In the genomic region with DNA sequence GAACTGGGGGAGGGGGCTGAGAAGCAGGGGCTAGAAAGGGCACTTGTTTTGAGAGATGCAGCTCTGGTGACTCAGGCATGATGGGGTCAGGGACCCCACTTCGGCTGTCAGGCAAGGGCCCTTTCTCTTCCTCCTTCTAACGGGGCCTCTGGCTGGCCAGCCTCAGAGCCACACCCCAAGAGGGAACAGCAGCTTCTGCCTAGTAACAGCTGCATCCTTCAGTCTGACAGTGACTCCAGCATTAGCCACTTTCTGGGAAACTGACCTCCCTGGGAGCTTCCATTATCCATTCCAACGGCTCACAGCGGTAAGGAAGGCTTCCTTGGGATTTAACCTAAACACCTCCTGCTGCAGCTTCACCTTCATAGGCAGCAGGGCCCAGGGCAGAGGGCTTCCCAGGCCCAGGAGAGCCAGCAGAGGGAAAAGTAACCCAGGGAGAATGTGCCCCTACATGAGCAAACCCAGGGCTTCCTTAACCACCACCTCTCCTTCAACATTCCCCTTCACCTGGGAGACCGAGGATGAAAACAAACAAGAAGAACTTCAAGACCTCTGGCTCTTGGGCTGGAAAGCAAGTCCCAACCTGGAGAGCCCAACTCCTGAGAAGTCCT, we compare ENCODE assay signal across 10 cellular contexts.
DNase-seq lines count a peak whose midpoint lies in the region; ATAC-seq and TF ChIP-seq lines count a peak whose summit lies in the region.
"Had no signal": no experiment of that assay in that cellular context is flagged by ENCODE, and none has a peak within 500 bp of the region (broad histone marks: within the 10 kb centered on the region; RNA-seq: fewer than 3 reads in every experiment).

No MANE protein-coding gene starts in this region.

- no peaks in the 10 kb centered on the region for H3K9me3 Mint-ChIP-seq in stimulated activated naive B cell treated with anti-CD40 and anti-IgM and Interleukin-4, amounts not matched to agents 10 μg/mL and 1 μg/mL and 100 μg/mL, for 72 hours

- H3K4me3 ChIP-seq in HUES6 (ENCODE audit: low read depth, low read length) = no peak overlapping the region
- peak overlapping the region; percentile 16 for H3K4me3 ChIP-seq in astrocyte of the cerebellum (ENCODE audit: low read depth, low read length)

- no peak overlapping the region for H3K27ac ChIP-seq in HUES6 (ENCODE audit: low read depth, low read length)

- no peak for DNase-seq in astrocyte of the cerebellum (ENCODE audit: low read depth)
- peak; percentile 72 for DNase-seq in iris pigment epithelial cell (ENCODE audit: low read depth)
- no peak for DNase-seq in stimulated activated naive B cell treated with anti-CD40 and anti-IgM and Interleukin-4, amounts not matched to agents 10 μg/mL and 1 μg/mL and 100 μg/mL, for 72 hours
- DNase-seq in stimulated activated CD4-positive, alpha-beta T cell treated with anti-CD3 and anti-CD28 coated beads, Interleukin-4, amount 100 ng/mL, for 1 hour = no peak
- DNase-seq in LoVo (ENCODE audit: low spot score) = no peak
- no peak for DNase-seq in DMS53 treated with DMSO at 0.1 percent for 48 hours (lab: John Stamatoyannopoulos, UW; ENCODE audit: unreplicated experiment)
- DNase-seq in stimulated activated CD4-positive, alpha-beta T cell treated with anti-CD3 and anti-CD28 coated beads, Interleukin-15, amount 100 ng/mL, for 24 hours = no peak
- DNase-seq: activated CD4-positive, alpha-beta T cell treated with anti-CD3 and anti-CD28 coated beads for 48 hours; foreskin melanocyte had no signal

- H3K36me3 ChIP-seq in HUES6 (ENCODE audit: control insufficient read depth, insufficient read depth, low read length) = no peaks in the 10 kb centered on the region

- peaks cover 41 to 58% of the 10 kb centered on the region in 2 donors for H3K4me1 Mint-ChIP-seq in stimulated activated naive B cell treated with anti-CD40 and anti-IgM and Interleukin-4, amounts not matched to agents 10 μg/mL and 1 μg/mL and 100 μg/mL, for 72 hours

- ATAC-seq in stimulated activated naive B cell treated with anti-CD40 and anti-IgM and Interleukin-4, amounts not matched to agents 10 μg/mL and 1 μg/mL and 100 μg/mL, for 72 hours (replicated peaks) = peak; percentile 22

- no peaks in the 10 kb centered on the region for H3K27me3 ChIP-seq in HUES6 (ENCODE audit: control insufficient read depth, insufficient read depth, low read length)

- peaks cover 3 to 9% of the 10 kb centered on the region in 2 donors for H3K36me3 Mint-ChIP-seq in stimulated activated naive B cell treated with anti-CD40 and anti-IgM and Interleukin-4, amounts not matched to agents 10 μg/mL and 1 μg/mL and 100 μg/mL, for 72 hours

- in situ Hi-C loops in astrocyte of the cerebellum (cut with HindIII; ENCODE audit: low sequenced_read_pairs) = no loop called here

- no peaks in the 10 kb centered on the region for H3K9me3 ChIP-seq in HUES6 (ENCODE audit: control insufficient read depth, insufficient read depth, low read depth, low read length)

- TF ChIP-seq CTCF in astrocyte of the cerebellum (IDR thresholded peaks at IDR 0.05; ENCODE audit: low read depth, low read length, missing control alignments) = no peak

- no peak overlapping the region for H3K27ac Mint-ChIP-seq in stimulated activated naive B cell treated with anti-CD40 and anti-IgM and Interleukin-4, amounts not matched to agents 10 μg/mL and 1 μg/mL and 100 μg/mL, for 72 hours

- H3K4me1 ChIP-seq in HUES6 (ENCODE audit: control insufficient read depth, insufficient read depth, low read length) = peaks cover 39% of the 10 kb centered on the region

- no peak overlapping the region for H3K4me3 Mint-ChIP-seq in stimulated activated naive B cell treated with anti-CD40 and anti-IgM and Interleukin-4, amounts not matched to agents 10 μg/mL and 1 μg/mL and 100 μg/mL, for 72 hours

- H3K27me3 Mint-ChIP-seq in stimulated activated naive B cell treated with anti-CD40 and anti-IgM and Interleukin-4, amounts not matched to agents 10 μg/mL and 1 μg/mL and 100 μg/mL, for 72 hours = no peaks in the 10 kb centered on the region

- H3K9ac ChIP-seq in HUES6 (ENCODE audit: low read length) = peak overlapping the region; percentile 31
